Comparison of ENCODE assay signal across 27 cellular contexts in the genomic region with DNA sequence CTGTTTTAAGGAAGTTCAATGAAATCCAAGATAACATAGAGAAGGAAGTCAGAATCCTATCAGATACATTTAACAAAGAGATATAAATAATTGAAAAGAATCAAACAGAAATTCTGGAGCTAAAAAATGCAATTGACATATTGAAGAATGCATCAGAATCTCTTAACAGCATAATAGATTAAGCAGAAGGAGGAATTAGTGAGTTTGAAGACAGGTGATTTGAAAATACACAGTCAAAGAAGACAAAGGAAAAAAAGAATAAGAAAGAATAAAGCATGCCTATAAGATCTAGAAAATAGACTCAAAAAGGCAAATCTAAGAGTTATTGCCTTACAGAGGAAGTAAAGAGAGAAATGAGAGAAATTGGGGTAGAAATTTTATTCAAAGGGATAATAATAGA.
"Had no signal": no experiment of that assay in that cellular context is flagged by ENCODE, and none has a peak within 500 bp of the region (broad histone marks: within the 10 kb centered on the region; RNA-seq: fewer than 3 reads in every experiment).

No MANE protein-coding gene starts in this region.

- H3K27ac ChIP-seq: stomach, suprapubic skin, testis, thoracic aorta, thyroid gland, tibial artery, tibial nerve, transverse colon, upper lobe of left lung, upper lobe of right lung, uterus, vagina had no signal

- H3K4me3 ChIP-seq: stomach, suprapubic skin, testis, thoracic aorta, thyroid gland, tibial artery, tibial nerve, transverse colon, upper lobe of left lung, upper lobe of right lung, uterus, vagina had no signal

- FAIRE-seq: urothelium cell line had no signal

- H3K36me3 ChIP-seq: stomach, suprapubic skin, thoracic aorta, thyroid gland, tibial artery, tibial nerve, transverse colon, upper lobe of left lung, upper lobe of right lung, uterus, vagina had no signal

- ATAC-seq: stimulated activated effector memory CD8-positive, alpha-beta T cell treated with anti-CD3 and anti-CD28 coated beads, Interleukin-12 subunit alpha, Interleukin-12 subunit beta, amount 100 ng/mL, for 72 hours; stimulated activated memory B cell treated with anti-CD40 and anti-IgM and Interleukin-4, amounts not matched to agents 10 μg/mL and 1 μg/mL and 100 μg/mL, for 72 hours; stimulated activated naive B cell treated with anti-CD40 and anti-IgM and Interleukin-4, amounts not matched to agents 10 μg/mL and 1 μg/mL and 100 μg/mL, for 72 hours; stimulated activated naive CD8-positive, alpha-beta T cell treated with anti-CD3 and anti-CD28 coated beads, Interleukin-15, amount 100 ng/mL, for 72 hours; stimulated activated naive CD8-positive, alpha-beta T cell treated with anti-CD3 and anti-CD28 coated beads, Interleukin-15, Interleukin-2, amounts not matched to agents 100 U/mL and 50 U/mL, for 24 hours; upper lobe of right lung had no signal

- DNase-seq: stimulated activated CD4-positive, alpha-beta T cell treated with anti-CD3 and anti-CD28 coated beads, Interleukin-2, amount 100 ng/mL, for 48 hours; stimulated activated CD4-positive, alpha-beta T cell treated with anti-CD3 and anti-CD28 coated beads, Interleukin-4, amount 100 ng/mL, for 1 hour; stimulated activated CD4-positive, alpha-beta T cell treated with anti-CD3 and anti-CD28 coated beads, Interleukin-4, amount 100 ng/mL, for 24 hours; stimulated activated CD4-positive, alpha-beta T cell treated with anti-CD3 and anti-CD28 coated beads, Interleukin-4, amount 100 ng/mL, for 4 hours; stimulated activated CD8-positive, alpha-beta memory T cell treated with anti-CD3 and anti-CD28 coated beads, Interleukin-4, amount 100 ng/mL, for 48 hours; stimulated activated naive B cell treated with anti-CD40 and anti-IgM and Interleukin-4, amounts not matched to agents 10 μg/mL and 1 μg/mL and 100 μg/mL, for 72 hours; stimulated activated naive CD4-positive, alpha-beta T cell; stimulated activated naive CD4-positive, alpha-beta T cell treated with Interleukin-2 at 50 U/mL for 16 hours; stimulated activated naive CD8-positive, alpha-beta T cell treated with anti-CD3 and anti-CD28 coated beads, Interleukin-15, amount 100 ng/mL, for 72 hours; stimulated activated naive CD8-positive, alpha-beta T cell treated with anti-CD3 and anti-CD28 coated beads, Interleukin-15, Interleukin-2, amounts not matched to agents 100 U/mL and 50 U/mL, for 24 hours; stomach; substantia nigra; testis; thyroid gland; tibial artery; transverse colon; trophoblast cell; upper lobe of left lung; upper lobe of right lung; uterus had no signal

- H3K4me1 ChIP-seq: stomach, suprapubic skin, testis, thyroid gland, tibial artery, tibial nerve, upper lobe of left lung, upper lobe of right lung, uterus, vagina had no signal

- H3K27me3 ChIP-seq: stomach, suprapubic skin, testis, thyroid gland, tibial artery, tibial nerve, transverse colon, upper lobe of left lung, upper lobe of right lung, uterus, vagina had no signal

- H3K9me3 ChIP-seq: testis, thoracic aorta, thyroid gland, upper lobe of left lung, upper lobe of right lung, uterus, vagina had no signal
